1 cellular context compared by ENCODE assay signal in the genomic region with DNA sequence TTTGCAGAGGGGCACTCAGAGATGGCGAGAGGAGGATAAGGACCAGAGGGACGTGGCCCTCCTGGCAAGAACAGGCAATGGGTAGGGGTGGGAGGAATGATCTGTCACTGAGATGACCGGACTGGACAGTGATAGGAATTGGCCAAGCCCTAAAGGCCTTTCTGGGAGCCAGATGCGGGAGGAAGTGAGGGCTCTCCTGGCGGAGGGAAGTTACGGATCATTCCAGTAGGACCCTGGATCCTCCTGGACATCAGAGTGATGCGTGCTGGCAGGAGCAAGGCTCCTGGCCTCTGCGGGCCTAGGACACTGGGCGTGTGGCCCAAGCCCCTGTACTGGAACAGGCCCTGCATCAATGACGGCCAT.
TF ChIP-seq lines count a peak whose summit lies in the region.

No MANE protein-coding gene starts in this region.

TF ChIP-seq in HCT116, 20 proteins besides CTCF, POLR2A, EP300 and RAD21:
- TF ChIP-seq SP1 (IDR thresholded peaks at IDR 0.05; ENCODE audit: low read depth) = no peak
- TF ChIP-seq TCF7L2 (IDR thresholded peaks at IDR 0.05; ENCODE audit: borderline replicate concordance, extremely low read depth, insufficient read depth, insufficient read length) = no peak
- 0 out of 2 replicates have a peak, but pooled peaks have one; percentile 21 for TF ChIP-seq POLR2AphosphoS5 (IDR thresholded peaks at IDR 0.05; ENCODE audit: low read depth, low read length)
- no peak for TF ChIP-seq MAX (IDR thresholded peaks at IDR 0.05)
- no peak for TF ChIP-seq YY1 (IDR thresholded peaks at IDR 0.05; ENCODE audit: extremely low read depth, insufficient replicate concordance, low read depth, low read length)
- TF ChIP-seq REST (IDR thresholded peaks at IDR 0.05; ENCODE audit: low read depth) = no peak
- TF ChIP-seq CEBPB (IDR thresholded peaks at IDR 0.05; ENCODE audit: low read depth) = no peak
- TF ChIP-seq SIN3A (IDR thresholded peaks at IDR 0.05; ENCODE audit: low read depth) = 0 out of 2 replicates have a peak, but pooled peaks have one; percentile 28
- no peak for TF ChIP-seq EZH2 (IDR thresholded peaks at IDR 0.05)
- no peak for TF ChIP-seq CBX3 (IDR thresholded peaks at IDR 0.05; ENCODE audit: low read depth)
- TF ChIP-seq JUND (IDR thresholded peaks at IDR 0.05) = no peak
- no peak for TF ChIP-seq ZFX (IDR thresholded peaks at IDR 0.05)
